10 cellular contexts compared by ENCODE assay signal in genomic region chr16:17468611-17469010, GRCh38. TPM values are rescaled to one million over a fixed set of nuclear protein-coding genes. Genes with fewer than 3 reads are reported as not detected.
DNase-seq lines count a peak whose midpoint lies in the region; ATAC-seq, FAIRE-seq and TF ChIP-seq lines count a peak whose summit lies in the region.
"Had no signal": no experiment of that assay in that cellular context is flagged by ENCODE, and none has a peak within 500 bp of the region (broad histone marks: within the 10 kb centered on the region; RNA-seq: fewer than 3 reads in every experiment).

No MANE protein-coding gene starts in this region.

- no peaks in the 10 kb centered on the region for H4K20me1 ChIP-seq in keratinocyte (ENCODE audit: control insufficient read depth, extremely low read depth, insufficient read depth, low read length)

- TF ChIP-seq CTCF in activated CD8-positive, alpha-beta T cell treated with anti-CD3 and anti-CD28 coated beads for 36 hours (IDR thresholded peaks at IDR 0.05) = no peak
- TF ChIP-seq CTCF in keratinocyte (optimal IDR thresholded peaks at IDR 0.05 in 1 of 3, IDR thresholded peaks at IDR 0.05 in 1 of 3, conservative IDR thresholded peaks at IDR 0.05 in 1 of 3; ENCODE audit: extremely low read depth in 1 of 3, insufficient read depth in 2 of 3, low read length in 3 of 3) = no peak

- H3K27me3 ChIP-seq in keratinocyte (ENCODE audit: control insufficient read depth, extremely low read depth, insufficient read depth, low read length) = no peaks in the 10 kb centered on the region

- H3K4me2 ChIP-seq in keratinocyte (ENCODE audit: control insufficient read depth, extremely low read depth, insufficient read depth, low read depth, low read length) = peak overlapping the region; percentile 79

- POLR2A ChIA-PET in activated CD8-positive, alpha-beta T cell treated with anti-CD3 and anti-CD28 coated beads for 36 hours (lab: Charles Lee) = interaction anchor here (1.5 to 1.9 kb wide), 2 partner anchors 8 to 52 kb away, joined by 3 to 6 read pairs; no protein-coding TSS in a partner anchor

- peak overlapping the region; percentile 95 for H3K4me3 Mint-ChIP-seq in T-helper 2 cell treated with Interferon-gamma antibody and Interleukin-4, amounts not matched to agents 5 μg/mL and 100 μg/mL, for 36 hours
- peak overlapping the region; percentile 90 for H3K4me3 Mint-ChIP-seq in activated CD8-positive, alpha-beta T cell treated with anti-CD3 and anti-CD28 coated beads for 36 hours
- peak overlapping the region; percentile 91 for H3K4me3 Mint-ChIP-seq in stimulated activated naive B cell treated with anti-CD40 and anti-IgM and Interleukin-4, amounts not matched to agents 10 μg/mL and 1 μg/mL and 100 μg/mL, for 72 hours

- peaks cover 51% of the 10 kb centered on the region for H3K4me1 Mint-ChIP-seq in T-helper 2 cell treated with Interferon-gamma antibody and Interleukin-4, amounts not matched to agents 5 μg/mL and 100 μg/mL, for 36 hours (ENCODE audit: low read depth)
- H3K4me1 Mint-ChIP-seq in activated CD8-positive, alpha-beta T cell treated with anti-CD3 and anti-CD28 coated beads for 36 hours (ENCODE audit: low read depth) = peaks cover 36% of the 10 kb centered on the region
- peaks cover 44 to 70% of the 10 kb centered on the region in 2 donors for H3K4me1 Mint-ChIP-seq in stimulated activated naive B cell treated with anti-CD40 and anti-IgM and Interleukin-4, amounts not matched to agents 10 μg/mL and 1 μg/mL and 100 μg/mL, for 72 hours

- peaks cover 3% of the 10 kb centered on the region for H3K9me1 ChIP-seq in keratinocyte (ENCODE audit: control insufficient read depth, extremely low read depth, insufficient read depth, low read length)

- H3K4me1 ChIP-seq in keratinocyte (ENCODE audit: control insufficient read depth, extremely low read depth, insufficient read depth, low read length) = peaks cover 25% of the 10 kb centered on the region

- H3K36me3 Mint-ChIP-seq in T-helper 2 cell treated with Interferon-gamma antibody and Interleukin-4, amounts not matched to agents 5 μg/mL and 100 μg/mL, for 36 hours (ENCODE audit: low read depth) = peaks cover 48% of the 10 kb centered on the region
- peaks cover 2% of the 10 kb centered on the region for H3K36me3 Mint-ChIP-seq in activated CD8-positive, alpha-beta T cell treated with anti-CD3 and anti-CD28 coated beads for 36 hours (ENCODE audit: low read depth)
- peaks cover 52 to 57% of the 10 kb centered on the region in 2 donors for H3K36me3 Mint-ChIP-seq in stimulated activated naive B cell treated with anti-CD40 and anti-IgM and Interleukin-4, amounts not matched to agents 10 μg/mL and 1 μg/mL and 100 μg/mL, for 72 hours

- intact Hi-C loops in activated CD8-positive, alpha-beta T cell treated with anti-CD3 and anti-CD28 coated beads for 36 hours (cut with micrococcal nuclease) = loop anchor here (10.0 kb wide), 1 partner anchor 104 kb away; no protein-coding TSS in a partner anchor

- H3K9ac ChIP-seq in keratinocyte (ENCODE audit: control insufficient read depth, extremely low read depth, insufficient read depth, low read length) = no peak overlapping the region

- peak overlapping the region in 1 of 3 experiments; percentile 59 for H3K4me3 ChIP-seq in keratinocyte (ENCODE audit: control insufficient read depth in 2 of 3, extremely low read depth in 1 of 3, insufficient read depth in 2 of 3, low read depth in 1 of 3, low read length in 3 of 3)
- H3K4me3 ChIP-seq: A549 had no signal

- H3K79me2 ChIP-seq in keratinocyte (ENCODE audit: control insufficient read depth, insufficient read depth, low read length) = peaks cover 33% of the 10 kb centered on the region

- no peaks in the 10 kb centered on the region for H3K27me3 Mint-ChIP-seq in T-helper 2 cell treated with Interferon-gamma antibody and Interleukin-4, amounts not matched to agents 5 μg/mL and 100 μg/mL, for 36 hours (ENCODE audit: low read depth)
- H3K27me3 Mint-ChIP-seq in activated CD8-positive, alpha-beta T cell treated with anti-CD3 and anti-CD28 coated beads for 36 hours = peaks cover 2% of the 10 kb centered on the region
- H3K27me3 Mint-ChIP-seq in stimulated activated naive B cell treated with anti-CD40 and anti-IgM and Interleukin-4, amounts not matched to agents 10 μg/mL and 1 μg/mL and 100 μg/mL, for 72 hours = no peaks in the 10 kb centered on the region

- FAIRE-seq in keratinocyte (lab: Jason Lieb, UNC) = no peak
- FAIRE-seq: A549 had no signal

- dilution Hi-C loops in keratinocyte (cut with MboI; ENCODE audit: extremely low pct_ligation_motif_present, low sequenced_read_pairs) = no loop called here

- DNase-seq in T-helper 2 cell treated with Interferon-gamma antibody and Interleukin-4, amounts not matched to agents 5 μg/mL and 100 μg/mL, for 36 hours (ENCODE audit: low spot score) = no peak
- DNase-seq in T-helper 2 cell (no peak), keratinocyte (ENCODE audit: low read depth, low spot score) (no peak), hepatic stellate cell (ENCODE audit: low spot score) (no peak), DMS79 treated with DMSO at 0.1 percent for 48 hours (lab: John Stamatoyannopoulos, UW) (no peak)
- DNase-seq in activated CD8-positive, alpha-beta T cell treated with anti-CD3 and anti-CD28 coated beads for 36 hours = no peak
- no peak for DNase-seq in stimulated activated naive B cell treated with anti-CD40 and anti-IgM and Interleukin-4, amounts not matched to agents 10 μg/mL and 1 μg/mL and 100 μg/mL, for 72 hours
- DNase-seq: effector CD8-positive, alpha-beta T cell had no signal

- CTCF ChIA-PET in activated CD8-positive, alpha-beta T cell treated with anti-CD3 and anti-CD28 coated beads for 36 hours (lab: Charles Lee) = interaction anchor here (1.1 to 2.5 kb wide), 8 partner anchors 11 to 607 kb away, joined by 3 to 9 read pairs (median 4); no protein-coding TSS in a partner anchor

- H3K27ac Mint-ChIP-seq in T-helper 2 cell treated with Interferon-gamma antibody and Interleukin-4, amounts not matched to agents 5 μg/mL and 100 μg/mL, for 36 hours = no peak overlapping the region
- no peak overlapping the region for H3K27ac Mint-ChIP-seq in activated CD8-positive, alpha-beta T cell treated with anti-CD3 and anti-CD28 coated beads for 36 hours
- H3K27ac Mint-ChIP-seq in stimulated activated naive B cell treated with anti-CD40 and anti-IgM and Interleukin-4, amounts not matched to agents 10 μg/mL and 1 μg/mL and 100 μg/mL, for 72 hours = no peak overlapping the region

- no peak overlapping the region for H2AFZ ChIP-seq in keratinocyte (ENCODE audit: control insufficient read depth, low read length)

- H3K9me3 Mint-ChIP-seq in T-helper 2 cell treated with Interferon-gamma antibody and Interleukin-4, amounts not matched to agents 5 μg/mL and 100 μg/mL, for 36 hours = no peaks in the 10 kb centered on the region
- H3K9me3 Mint-ChIP-seq in activated CD8-positive, alpha-beta T cell treated with anti-CD3 and anti-CD28 coated beads for 36 hours = no peaks in the 10 kb centered on the region
- no peaks in the 10 kb centered on the region for H3K9me3 Mint-ChIP-seq in stimulated activated naive B cell treated with anti-CD40 and anti-IgM and Interleukin-4, amounts not matched to agents 10 μg/mL and 1 μg/mL and 100 μg/mL, for 72 hours

- no peak overlapping the region for H3K27ac ChIP-seq in keratinocyte (ENCODE audit: control insufficient read depth, insufficient read depth, low read length)
- H3K27ac ChIP-seq: A549 had no signal

- no peaks in the 10 kb centered on the region for H3K36me3 ChIP-seq in keratinocyte (ENCODE audit: control insufficient read depth in 2 of 2, extremely low read depth in 1 of 2, insufficient read depth in 2 of 2, low read length in 2 of 2)

- ATAC-seq in activated CD8-positive, alpha-beta T cell treated with anti-CD3 and anti-CD28 coated beads for 36 hours = no peak
- no peak for ATAC-seq in stimulated activated naive B cell treated with anti-CD40 and anti-IgM and Interleukin-4, amounts not matched to agents 10 μg/mL and 1 μg/mL and 100 μg/mL, for 72 hours (replicated peaks)
- ATAC-seq in GM21723 (IDR thresholded peaks at IDR 0.05; ENCODE audit: unreplicated experiment) = no peak

- H3K9me3 ChIP-seq in keratinocyte (ENCODE audit: control insufficient read depth, low read depth, low read length) = no peaks in the 10 kb centered on the region
- H3K9me3 ChIP-seq: A549 had no signal

RNA-seq across cellular contexts. Expression of gene XYLT1, which starts 2.1 kb away (rescaled TPM):
- total RNA-seq in activated CD8-positive, alpha-beta T cell treated with anti-CD3 and anti-CD28 coated beads for 36 hours = 1 to 10 TPM; 7.3 to 8.9 TPM
- polyA plus RNA-seq in keratinocyte = 4.4 to 10.0 TPM (median 6.1 TPM) in 3 replicates
- 2.4 TPM for polyA plus RNA-seq in keratinocyte (2011; ENCODE audit: low read depth)
- 2.8 and 3.2 TPM in 2 replicates for polyA plus RNA-seq in keratinocyte (2011; cell fraction: cytosol; rRNA removed)
- 13.9 and 14.2 TPM in 2 replicates for polyA plus RNA-seq in keratinocyte (2011; cell fraction: nucleus; rRNA removed)
- 4.9 and 8.9 TPM in 2 replicates for polyA plus RNA-seq in keratinocyte (2012; ENCODE audit: low replicate concordance)
- polyA minus RNA-seq in keratinocyte = 19.2 to 30.8 TPM (median 26.0 TPM) in 3 replicates
- 10.6 TPM for polyA minus RNA-seq in keratinocyte (2011; cell fraction: cytosol; rRNA and poly(A)+ RNA removed)
- 26.4 and 32.7 TPM in 2 replicates for polyA minus RNA-seq in keratinocyte (2011; cell fraction: nucleus; rRNA and poly(A)+ RNA removed)
